19 cellular contexts compared by ENCODE assay signal in genomic region chr7:152341914-152342236, GRCh38.
"Had no signal": no experiment of that assay in that cellular context is flagged by ENCODE, and none has a peak within 500 bp of the region (broad histone marks: within the 10 kb centered on the region; RNA-seq: fewer than 3 reads in every experiment).

No MANE protein-coding gene starts in this region.

- H3K27ac ChIP-seq: adrenal gland, brain microvascular endothelial cell, prostate gland, right atrium auricular region, spleen, thoracic aorta, WERI-Rb-1 had no signal

- H3K4me3 ChIP-seq: adrenal gland, ascending aorta, prostate gland, right atrium auricular region, spleen, thoracic aorta, upper lobe of left lung had no signal

- H3K9me3 ChIP-seq: adrenal gland, ascending aorta, prostate gland, right atrium auricular region, thoracic aorta, upper lobe of left lung had no signal

- FAIRE-seq: endometrium had no signal

- DNase-seq: activated CD4-positive, alpha-beta T cell treated with anti-CD3 and anti-CD28 coated beads, Interleukin-2, amount 10 ng/mL, durations not matched to agents 7 days and 5 days; activated CD4-positive, CD25-positive, alpha-beta regulatory T cell treated with anti-CD3 and anti-CD28 coated beads, Interleukin-2, amount 50 U/mL, for 72 hours; activated CD8-positive, alpha-beta memory T cell treated with anti-CD3 and anti-CD28 coated beads, Interleukin-2, amount 10 ng/mL, durations not matched to agents 7 days and 5 days; activated CD8-positive, alpha-beta T cell treated with anti-CD3 and anti-CD28 coated beads for 36 hours; activated gamma-delta T cell treated with Interleukin-2 at 50 U/mL for 16 hours; effector CD4-positive, alpha-beta T cell; naive thymus-derived CD8-positive, alpha-beta T cell; spleen; stimulated activated CD4-positive, alpha-beta T cell treated with anti-CD3 and anti-CD28 coated beads, Interleukin-4, amount 100 ng/mL, for 1 hour; stimulated activated naive CD4-positive, alpha-beta T cell treated with Interleukin-2 at 50 U/mL for 16 hours had no signal

- ATAC-seq: activated CD8-positive, alpha-beta memory T cell treated with anti-CD3 and anti-CD28 coated beads, Interleukin-2, amount 10 ng/mL, durations not matched to agents 7 days and 5 days; activated CD8-positive, alpha-beta T cell treated with anti-CD3 and anti-CD28 coated beads for 36 hours had no signal

- H3K36me3 ChIP-seq: adrenal gland, ascending aorta, brain microvascular endothelial cell, prostate gland, right atrium auricular region, thoracic aorta, upper lobe of left lung, WERI-Rb-1 had no signal

- H3K27me3 ChIP-seq: adrenal gland, ascending aorta, brain microvascular endothelial cell, right atrium auricular region, spleen, upper lobe of left lung had no signal

- H3K4me1 ChIP-seq: prostate gland had no signal
